In genomic region chr20:64039293-64040160, GRCh38 we compare ENCODE assay signal across 1 cellular context.
TF ChIP-seq lines count a peak whose summit lies in the region.

No MANE protein-coding gene starts in this region.

TF ChIP-seq in HepG2, 621 proteins besides CTCF, POLR2A, EP300 and RAD21 (continued from another document and continues in another):
- TF ChIP-seq ZNF407 (CRISPR knock-in tag; IDR thresholded peaks at IDR 0.05; ENCODE audit: not compliant biosample characterization) (peak; percentile 61), ZNF225 (CRISPR knock-in tag; IDR thresholded peaks at IDR 0.05) (0 out of 2 replicates have a peak, but pooled peaks have one; percentile 16), ZNF337 (CRISPR knock-in tag; IDR thresholded peaks at IDR 0.05; ENCODE audit: borderline replicate concordance, low read depth) (peak; percentile 20; the same call in 1 of the 2 replicates), RFX5 (IDR thresholded peaks at IDR 0.05; ENCODE audit: low read depth, low read length) (no peak), HNRNPH1 (optimal IDR thresholded peaks at IDR 0.05; ENCODE audit: low read depth, low read length) (no peak), ZNF710 (CRISPR knock-in tag; IDR thresholded peaks at IDR 0.05; ENCODE audit: borderline replicate concordance) (0 out of 2 replicates have a peak, but pooled peaks have one; percentile 38), MAZ (IDR thresholded peaks at IDR 0.05; ENCODE audit: borderline replicate concordance, low read depth, low read length) (peak; percentile 36; the same call in 1 of the 2 replicates), MAZ (CRISPR knock-in tag; IDR thresholded peaks at IDR 0.05; ENCODE audit: low read depth) (no peak), ZBTB10 (CRISPR knock-in tag; IDR thresholded peaks at IDR 0.05; ENCODE audit: borderline replicate concordance) (no peak), DDIT3 (CRISPR knock-in tag; IDR thresholded peaks at IDR 0.05) (no peak), ETV5 (CRISPR knock-in tag; IDR thresholded peaks at IDR 0.05; ENCODE audit: borderline replicate concordance) (no peak), ZNF101 (CRISPR knock-in tag; IDR thresholded peaks at IDR 0.05; ENCODE audit: borderline replicate concordance, low read depth) (peak; percentile 92; the same call in 1 of the 2 replicates), ZNF281 (CRISPR knock-in tag; IDR thresholded peaks at IDR 0.05; ENCODE audit: borderline replicate concordance) (peak; percentile 34; the same call in 1 of the 2 replicates), NR0B2 (CRISPR knock-in tag; IDR thresholded peaks at IDR 0.05) (no peak), SIN3B (IDR thresholded peaks at IDR 0.05; ENCODE audit: low read length) (no peak), ZBTB33 (CRISPR knock-in tag; IDR thresholded peaks at IDR 0.05) (peak; percentile 86), ZC3H13 (CRISPR knock-in tag; IDR thresholded peaks at IDR 0.05) (peak; percentile 6; the same call in 1 of the 2 replicates), ZBTB26 (CRISPR knock-in tag; IDR thresholded peaks at IDR 0.05; ENCODE audit: borderline replicate concordance) (no peak), ZHX1 (CRISPR knock-in tag; IDR thresholded peaks at IDR 0.05; ENCODE audit: low read depth) (no peak), ZFY (CRISPR knock-in tag; IDR thresholded peaks at IDR 0.05) (peak; percentile 15), MTERF4 (CRISPR knock-in tag; IDR thresholded peaks at IDR 0.05) (peak; percentile 65; the same call in 1 of the 2 replicates), MAFF (IDR thresholded peaks at IDR 0.05; ENCODE audit: low read depth, low read length) (0 out of 2 replicates have a peak, but pooled peaks have one; percentile 7), TEAD3 (CRISPR knock-in tag; optimal IDR thresholded peaks at IDR 0.05; ENCODE audit: borderline replicate concordance) (peak; percentile 11), MTF1 (CRISPR knock-in tag; IDR thresholded peaks at IDR 0.05) (no peak)
